Comparison of ENCODE assay signal across 28 cellular contexts in the genomic region with DNA sequence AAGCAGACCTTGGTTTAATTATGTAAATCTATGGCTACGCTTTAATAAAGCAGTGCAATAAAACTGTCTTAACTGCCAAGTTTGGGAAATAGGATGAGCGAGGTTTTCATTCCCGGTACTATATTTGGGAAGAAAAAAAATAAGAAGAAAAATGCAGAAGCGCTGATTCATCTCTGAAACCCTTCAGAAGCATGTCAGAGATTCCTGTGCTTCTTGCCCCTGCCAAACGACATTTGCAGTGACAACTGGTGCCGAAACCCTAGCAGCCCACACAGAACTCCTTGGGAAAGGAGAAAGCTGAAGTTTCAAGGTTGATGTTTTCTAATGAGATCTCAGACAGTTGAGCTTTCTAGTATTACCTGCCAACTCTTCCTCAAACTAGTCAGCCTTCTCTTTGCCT.
DNase-seq lines count a peak whose midpoint lies in the region; ATAC-seq and TF ChIP-seq lines count a peak whose summit lies in the region.
"Had no signal": no experiment of that assay in that cellular context is flagged by ENCODE, and none has a peak within 500 bp of the region (broad histone marks: within the 10 kb centered on the region; RNA-seq: fewer than 3 reads in every experiment).

No MANE protein-coding gene starts in this region.

- no peak for ATAC-seq in Right ventricle myocardium inferior
- ATAC-seq: lower lobe of right lung had no signal

- no peaks in the 10 kb centered on the region for H3K9me3 ChIP-seq in adipocyte (ENCODE audit: control insufficient read depth, low read length)
- H3K9me3 ChIP-seq: lower lobe of right lung, MG63, sigmoid colon had no signal

- intact Hi-C loops in head of caudate nucleus (cut with DNase I) (no loop called here), Right ventricle myocardium inferior (cut with DNase I) (no loop called here)

- H3K4me3 Mint-ChIP-seq in endothelial cell (ENCODE audit: unreplicated experiment), result no peak overlapping the region
- H3K4me3 Mint-ChIP-seq: activated CD4-positive, alpha-beta memory T cell treated with anti-CD3 and anti-CD28 coated beads for 36 hours; activated naive CD8-positive, alpha-beta T cell; CD14-positive monocyte; neural crest cell; T-helper 1 cell treated with Interleukin-12 subunit alpha and Interleukin-12 subunit beta and Interleukin-4 antibody, amounts not matched to agents 30 μg/mL and 1 μg/mL, for 36 hours had no signal

- H3K27me3 Mint-ChIP-seq in endothelial cell (ENCODE audit: unreplicated experiment), result peaks cover 2% of the 10 kb centered on the region

- no peaks in the 10 kb centered on the region for H3K36me3 Mint-ChIP-seq in endothelial cell (ENCODE audit: low read depth, unreplicated experiment)
- H3K36me3 Mint-ChIP-seq: activated CD4-positive, alpha-beta memory T cell treated with anti-CD3 and anti-CD28 coated beads for 36 hours; activated naive CD8-positive, alpha-beta T cell; CD14-positive monocyte had no signal

- H3K27me3 ChIP-seq in adipocyte (replicated peaks; ENCODE audit: control insufficient read depth, insufficient read depth, low read length), result no peaks in the 10 kb centered on the region
- H3K27me3 ChIP-seq: dorsolateral prefrontal cortex, MG63, sigmoid colon had no signal

- no peaks in the 10 kb centered on the region for H3K9me3 Mint-ChIP-seq in endothelial cell (ENCODE audit: unreplicated experiment)
- H3K9me3 Mint-ChIP-seq: activated CD4-positive, alpha-beta memory T cell treated with anti-CD3 and anti-CD28 coated beads for 36 hours; T-helper 1 cell treated with Interleukin-12 subunit alpha and Interleukin-12 subunit beta and Interleukin-4 antibody, amounts not matched to agents 30 μg/mL and 1 μg/mL, for 36 hours had no signal

- no peak overlapping the region for H3K9ac ChIP-seq in adipocyte (ENCODE audit: low read length)

- H3K36me3 ChIP-seq in adipocyte (ENCODE audit: control insufficient read depth, insufficient read depth, low read length, severe bottlenecking), result no peaks in the 10 kb centered on the region
- H3K36me3 ChIP-seq: lower lobe of right lung, MG63, sigmoid colon had no signal

- DNase-seq in EH (ENCODE audit: low read depth) (peak; percentile 78), adipocyte (ENCODE audit: low read depth) (peak; percentile 59), head of caudate nucleus (peak in 39 of 42 donors; percentile 15 to 88 (median 59)), putamen (ENCODE audit: low spot score) (peak; percentile 80), Right ventricle myocardium inferior (ENCODE audit: missing footprints) (no peak), NCI-H526 (lab: John Stamatoyannopoulos, UW) (no peak), foreskin fibroblast (no peak), endothelial cell (ENCODE audit: low spot score) (no peak)
- DNase-seq: activated CD4-positive, alpha-beta memory T cell treated with anti-CD3 and anti-CD28 coated beads for 36 hours; activated CD4-positive, CD25-positive, alpha-beta regulatory T cell treated with anti-CD3 and anti-CD28 coated beads, Interleukin-2, amount 50 U/mL, for 72 hours; activated CD8-positive, alpha-beta memory T cell treated with anti-CD3 and anti-CD28 coated beads, Interleukin-2, amount 50 U/mL, for 48 hours; aorta; DND-41; GOT3; kidney glomerular epithelial cell; lower lobe of right lung; MG63; NCI-H1105 treated with DMSO at 0.1 percent for 48 hours; NCI-H2081; NCI-H226; RPMI8226; sigmoid colon; stimulated activated naive CD4-positive, alpha-beta T cell had no signal

- no peak for TF ChIP-seq CTCF in foreskin fibroblast (IDR thresholded peaks at IDR 0.05; ENCODE audit: low read depth, low read length)
- TF ChIP-seq CTCF in endothelial cell (IDR thresholded peaks at IDR 0.05; ENCODE audit: unreplicated experiment), result no peak

- H3K4me1 ChIP-seq in adipocyte (ENCODE audit: control insufficient read depth, insufficient read depth, low read length), result peaks cover 3% of the 10 kb centered on the region
- H3K4me1 ChIP-seq: lower lobe of right lung had no signal

- H3K27ac Mint-ChIP-seq in endothelial cell (ENCODE audit: unreplicated experiment), result no peak overlapping the region
- H3K27ac Mint-ChIP-seq: activated CD4-positive, alpha-beta memory T cell treated with anti-CD3 and anti-CD28 coated beads for 36 hours; activated naive CD8-positive, alpha-beta T cell; CD14-positive monocyte; T-helper 1 cell treated with Interleukin-12 subunit alpha and Interleukin-12 subunit beta and Interleukin-4 antibody, amounts not matched to agents 30 μg/mL and 1 μg/mL, for 36 hours had no signal

- no peak overlapping the region for H3K4me3 ChIP-seq in adipocyte (ENCODE audit: low read length)
- no peak overlapping the region for H3K4me3 ChIP-seq in foreskin fibroblast (ENCODE audit: low read depth in 1 of 2, low read length in 2 of 2)
- H3K4me3 ChIP-seq: dorsolateral prefrontal cortex, lower lobe of right lung, MG63, sigmoid colon had no signal

- no peaks in the 10 kb centered on the region for H3K4me1 Mint-ChIP-seq in endothelial cell (ENCODE audit: unreplicated experiment)
- H3K4me1 Mint-ChIP-seq: CD14-positive monocyte, neural crest cell had no signal

Comparison
In these comparisons a context has a peak if more than half of its experiments do, and no peak if none do; other contexts are left out.
1. DNase-seq: peak in EH (single experiment), adipocyte (single experiment), head of caudate nucleus (39 of 42) and putamen (single experiment); none in Right ventricle myocardium inferior (single experiment), NCI-H526 (0 of 2), foreskin fibroblast (0 of 2) and endothelial cell (single experiment).